In genomic region chr11:122334546-122335375, GRCh38 we compare ENCODE assay signal across 14 cellular contexts.
"Had no signal": no experiment of that assay in that cellular context is flagged by ENCODE, and none has a peak within 500 bp of the region (broad histone marks: within the 10 kb centered on the region; RNA-seq: fewer than 3 reads in every experiment).

No MANE protein-coding gene starts in this region.

- H3K4me1 ChIP-seq: body of pancreas, parathyroid adenoma, transverse colon had no signal

- H3K36me3 ChIP-seq: heart right ventricle, transverse colon had no signal

- H2AFZ ChIP-seq: parathyroid adenoma had no signal

- H3K79me2 ChIP-seq: parathyroid adenoma had no signal

- H3K27me3 ChIP-seq: body of pancreas, heart right ventricle, transverse colon had no signal

- DNase-seq: activated CD4-positive, alpha-beta T cell treated with anti-CD3 and anti-CD28 coated beads for 48 hours; activated naive CD4-positive, alpha-beta T cell treated with anti-CD3 and anti-CD28 coated beads, Interleukin-2, amount 10 ng/mL, durations not matched to agents 7 days and 5 days; activated T-cell treated with anti-CD3 and anti-CD28 coated beads for 4 hours; body of pancreas; heart right ventricle; islet precursor cell; retina; transverse colon had no signal

- H3K36me3 Mint-ChIP-seq: activated naive CD4-positive, alpha-beta T cell treated with anti-CD3 and anti-CD28 coated beads, Interleukin-2, amount 10 ng/mL, durations not matched to agents 7 days and 5 days; WTC11 had no signal

- H3K27ac ChIP-seq: body of pancreas, parathyroid adenoma, SK-N-MC, transverse colon had no signal

- H3K9me3 ChIP-seq: body of pancreas, heart right ventricle, transverse colon had no signal

- ATAC-seq: body of pancreas, esophagus mucosa, WTC11 had no signal

- H3K9me3 Mint-ChIP-seq: activated naive CD4-positive, alpha-beta T cell treated with anti-CD3 and anti-CD28 coated beads, Interleukin-2, amount 10 ng/mL, durations not matched to agents 7 days and 5 days; activated T-helper 2 cell treated with anti-CD3 and anti-CD28 coated beads, Interferon-gamma antibody, Interleukin-2, Interleukin-4, amounts not matched to agents 10 μg/mL and 5 μg/mL and 100 μg/mL, durations not matched to agents 14 hours and 24 hours and 36 hours; WTC11 had no signal

- H3K27me3 Mint-ChIP-seq: activated naive CD4-positive, alpha-beta T cell treated with anti-CD3 and anti-CD28 coated beads, Interleukin-2, amount 10 ng/mL, durations not matched to agents 7 days and 5 days had no signal

- H3K4me1 Mint-ChIP-seq: activated naive CD4-positive, alpha-beta T cell treated with anti-CD3 and anti-CD28 coated beads, Interleukin-2, amount 10 ng/mL, durations not matched to agents 7 days and 5 days had no signal

- H3K27ac Mint-ChIP-seq: activated naive CD4-positive, alpha-beta T cell treated with anti-CD3 and anti-CD28 coated beads, Interleukin-2, amount 10 ng/mL, durations not matched to agents 7 days and 5 days; activated T-helper 2 cell treated with anti-CD3 and anti-CD28 coated beads, Interferon-gamma antibody, Interleukin-2, Interleukin-4, amounts not matched to agents 10 μg/mL and 5 μg/mL and 100 μg/mL, durations not matched to agents 14 hours and 24 hours and 36 hours; WTC11 had no signal

- H3K4me2 ChIP-seq: smooth muscle cell had no signal

- H3K4me3 Mint-ChIP-seq: activated naive CD4-positive, alpha-beta T cell treated with anti-CD3 and anti-CD28 coated beads, Interleukin-2, amount 10 ng/mL, durations not matched to agents 7 days and 5 days; WTC11 had no signal

- H3K4me3 ChIP-seq: body of pancreas, heart right ventricle, SK-N-MC, smooth muscle cell, transverse colon had no signal
